In genomic region chr18:9912285-9912684, GRCh38 we compare ENCODE assay signal across 9 cellular contexts. TPM values are rescaled to one million over a fixed set of nuclear protein-coding genes. Genes with fewer than 3 reads are reported as not detected.
"Had no signal": no experiment of that assay in that cellular context is flagged by ENCODE, and none has a peak within 500 bp of the region (broad histone marks: within the 10 kb centered on the region; RNA-seq: fewer than 3 reads in every experiment).

No MANE protein-coding gene starts in this region.

RNA-seq across cellular contexts. Expression of gene TXNDC2, which starts 26.5 kb away (rescaled TPM):
- total RNA-seq: activated CD4-positive, alpha-beta T cell treated with anti-CD3 and anti-CD28 coated beads for 36 hours; activated T-helper 17 cell treated with anti-CD3 and anti-CD28 coated beads, Interleukin-2, amount 50 U/mL, for 72 hours; ascending aorta; dermis blood vessel endothelial cell; esophagus mucosa; hepatocyte; mesothelial cell of epicardium; naive thymus-derived CD8-positive, alpha-beta T cell; skeletal muscle tissue had no signal
- polyA plus RNA-seq: naive thymus-derived CD8-positive, alpha-beta T cell had no signal
